Comparison of ENCODE assay signal across 24 cellular contexts in the genomic region with DNA sequence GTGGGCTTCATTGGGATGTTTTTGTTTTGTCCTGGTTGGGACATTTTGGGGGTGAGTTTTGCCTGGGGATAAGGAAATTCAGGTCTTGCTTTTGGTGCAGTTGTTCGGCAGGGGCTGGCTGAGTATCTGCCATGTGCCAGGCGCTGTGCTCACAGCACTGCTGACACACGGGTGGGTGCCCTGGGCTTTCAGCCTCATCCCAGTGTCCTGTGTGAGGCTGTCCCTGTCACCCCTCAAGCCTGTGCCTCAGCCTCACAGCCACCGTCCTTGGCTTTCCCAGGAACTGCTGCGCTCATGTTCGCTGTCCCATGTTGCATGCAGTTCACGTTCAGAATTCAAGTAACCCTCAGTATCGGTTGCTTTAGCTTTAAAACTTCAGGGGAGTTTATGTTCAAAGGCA. TPM values are rescaled to one million over a fixed set of nuclear protein-coding genes. Genes with fewer than 3 reads are reported as not detected.
DNase-seq lines count a peak whose midpoint lies in the region; ATAC-seq, FAIRE-seq and TF ChIP-seq lines count a peak whose summit lies in the region.
"Had no signal": no experiment of that assay in that cellular context is flagged by ENCODE, and none has a peak within 500 bp of the region (broad histone marks: within the 10 kb centered on the region; RNA-seq: fewer than 3 reads in every experiment).

No MANE protein-coding gene starts in this region.

- H3K27me3 ChIP-seq in CD4-positive, alpha-beta T cell (ENCODE audit: control insufficient read depth, insufficient read depth, low read length): no peaks in the 10 kb centered on the region
- H3K27me3 ChIP-seq in K562 (ENCODE audit: control insufficient read depth in 2 of 2, insufficient read depth in 2 of 2, low read length in 2 of 2) (no peaks in the 10 kb centered on the region), spleen (replicated peaks in 1 of 7) (no peaks in the 10 kb centered on the region), left ventricle myocardium inferior (ENCODE audit: low read depth) (no peaks in the 10 kb centered on the region)

- FAIRE-seq in GM12892 (lab: Jason Lieb, UNC): peak; percentile 65
- no peak for FAIRE-seq in K562 (lab: Jason Lieb, UNC)

- peaks cover 59% of the 10 kb centered on the region; the same call in 1 of the 3 replicates for H3K36me3 ChIP-seq in K562 (ENCODE audit: control insufficient read depth, insufficient read depth, low read length)
- H3K36me3 ChIP-seq in spleen: peaks cover 3 to 99% (median 59%) of the 10 kb centered on the region in 6 donors
- peaks cover 65% of the 10 kb centered on the region for H3K36me3 ChIP-seq in left ventricle myocardium inferior

- H3K4me1 Mint-ChIP-seq in CD4-positive, alpha-beta T cell (ENCODE audit: low read depth): no peaks in the 10 kb centered on the region

- TF ChIP-seq RAD21 in K562 (CRISPR knock-in tag; conservative IDR thresholded peaks at IDR 0.05 in 1 of 2, IDR thresholded peaks at IDR 0.05 in 1 of 2): no peak

- in situ Hi-C loops in K562 (cut with MboI): no loop called here

- no peak overlapping the region for H3K4me2 ChIP-seq in K562 (ENCODE audit: insufficient read depth, low read length)

- H2AFZ ChIP-seq in K562 (ENCODE audit: low read depth, low read length): no peak overlapping the region

- no peaks in the 10 kb centered on the region for H3K9me1 ChIP-seq in K562 (ENCODE audit: control insufficient read depth, insufficient read depth, low read length)

- H3K4me3 ChIP-seq in K562 (no peak overlapping the region), spleen (no peak overlapping the region), left ventricle myocardium inferior (no peak overlapping the region)
- H3K4me3 ChIP-seq: mucosa of descending colon, skin epidermis had no signal

- no peak for TF ChIP-seq POLR2A in GM12892 (IDR thresholded peaks at IDR 0.05; ENCODE audit: low read depth, low read length)
- no peak for TF ChIP-seq POLR2A in K562 (conservative IDR thresholded peaks at IDR 0.05)
- TF ChIP-seq POLR2A in spleen (IDR thresholded peaks at IDR 0.05): no peak

- H3K36me3 Mint-ChIP-seq in CD4-positive, alpha-beta T cell (ENCODE audit: low read depth): peaks cover 78% of the 10 kb centered on the region

- H3K27me3 Mint-ChIP-seq in CD4-positive, alpha-beta T cell: no peaks in the 10 kb centered on the region

- no peaks in the 10 kb centered on the region for H3K79me2 ChIP-seq in K562 (ENCODE audit: control insufficient read depth, insufficient read depth, low read length)

- no peaks in the 10 kb centered on the region for H3K9me3 ChIP-seq in CD4-positive, alpha-beta T cell (ENCODE audit: control insufficient read depth, low read length)
- H3K9me3 ChIP-seq in K562 (replicated peaks; ENCODE audit: control insufficient read depth, insufficient read depth, low read depth, low read length): no peaks in the 10 kb centered on the region
- H3K9me3 ChIP-seq in spleen: no peaks in the 10 kb centered on the region
- H3K9me3 ChIP-seq in left ventricle myocardium inferior (replicated peaks): no peaks in the 10 kb centered on the region
- H3K9me3 ChIP-seq: mucosa of descending colon had no signal

- no peak for ATAC-seq in CD4-positive, alpha-beta T cell (ENCODE audit: poor library complexity)
- ATAC-seq in K562: no peak
- ATAC-seq in omental fat pad (ENCODE audit: low FRiP score): no peak
- ATAC-seq: esophagus mucosa; mucosa of descending colon; SK-N-SH treated with all-trans-retinoic acid at 6 μM for 48 hours; stimulated activated naive CD8-positive, alpha-beta T cell treated with anti-CD3 and anti-CD28 coated beads, Interleukin-15, Interleukin-2, amounts not matched to agents 100 U/mL and 50 U/mL, for 24 hours had no signal

- no peak for TF ChIP-seq CTCF in CD4-positive, alpha-beta T cell (IDR thresholded peaks at IDR 0.05)
- TF ChIP-seq CTCF in K562 (IDR thresholded peaks at IDR 0.05 in 2 of 3, conservative IDR thresholded peaks at IDR 0.05 in 1 of 3; ENCODE audit: insufficient read depth in 2 of 3, low read depth in 1 of 3, low read length in 3 of 3): no peak
- TF ChIP-seq CTCF in spleen (IDR thresholded peaks at IDR 0.05 in 8 of 11, conservative IDR thresholded peaks at IDR 0.05 in 3 of 11): no peak
- no peak for TF ChIP-seq CTCF in left ventricle myocardium inferior (IDR thresholded peaks at IDR 0.05; ENCODE audit: borderline replicate concordance)
- no peak for TF ChIP-seq CTCF in omental fat pad (IDR thresholded peaks at IDR 0.05)

- TF ChIP-seq EP300 in K562 (IDR thresholded peaks at IDR 0.05; ENCODE audit: low read length): no peak

- no TSS peak for BruUV-seq in K562 (replicated peaks; lab: Mats Ljungman, UMichigan)

- H3K27ac ChIP-seq in CD4-positive, alpha-beta T cell (ENCODE audit: low read depth, low read length): no peak overlapping the region
- H3K27ac ChIP-seq in K562 (ENCODE audit: extremely low read depth, low read depth, low read length) (no peak overlapping the region), spleen (peak overlapping the region in 6 of 8 donors; percentile 3 to 78 (median 73)), left ventricle myocardium inferior (replicated peaks) (no peak overlapping the region)
- H3K27ac ChIP-seq: VCaP had no signal

- H3K4me3 Mint-ChIP-seq in CD4-positive, alpha-beta T cell: no peak overlapping the region
- H3K4me3 Mint-ChIP-seq: activated naive CD4-positive, alpha-beta T cell treated with anti-CD3 and anti-CD28 coated beads for 36 hours; T-helper 2 cell treated with Interferon-gamma antibody and Interleukin-4, amounts not matched to agents 5 μg/mL and 100 μg/mL, for 36 hours had no signal

- intact Hi-C loops in CD4-positive, alpha-beta T cell (cut with DNase I, micrococcal nuclease): no loop called here
- intact Hi-C loops in K562 (cut with micrococcal nuclease) (no loop called here), spleen (cut with DNase I; ENCODE audit: low total_unique reads) (no loop called here), left ventricle myocardium inferior (cut with micrococcal nuclease) (no loop called here)

- 0 out of 4 replicates have a peak overlapping the region, but pooled peaks of 1 of the 2 experiments have one; percentile 36 for H3K9ac ChIP-seq in K562 (ENCODE audit: insufficient read depth in 1 of 2, low read depth in 2 of 2, low read length in 2 of 2)

- no peaks in the 10 kb centered on the region for H4K20me1 ChIP-seq in K562 (replicated peaks; ENCODE audit: control insufficient read depth, insufficient read depth, low read length)

- peaks cover 0 to 3% of the 10 kb centered on the region in 2 experiments; a peak in 1 of 5 replicates for H3K4me1 ChIP-seq in K562 (replicated peaks in 1 of 2; ENCODE audit: control insufficient read depth in 2 of 2, insufficient read depth in 2 of 2, low read length in 2 of 2)
- H3K4me1 ChIP-seq in spleen: peaks cover 24 to 98% (median 52%) of the 10 kb centered on the region in 6 donors
- peaks cover 46% of the 10 kb centered on the region for H3K4me1 ChIP-seq in left ventricle myocardium inferior

- CTCF ChIA-PET in CD4-positive, alpha-beta T cell (lab: Charles Lee): interaction anchor here (0.7 kb wide), 1 partner anchor 70 kb away, joined by 5 read pairs; no protein-coding TSS in a partner anchor
- CTCF ChIA-PET in K562 (lab: Yijun Ruan, JAX; ENCODE audit: low intra/inter-chr PET ratio): no interaction called here

- H3K27ac Mint-ChIP-seq in CD4-positive, alpha-beta T cell: peak overlapping the region; percentile 24
- H3K27ac Mint-ChIP-seq: activated naive CD4-positive, alpha-beta T cell treated with anti-CD3 and anti-CD28 coated beads for 36 hours; T-helper 2 cell treated with Interferon-gamma antibody and Interleukin-4, amounts not matched to agents 5 μg/mL and 100 μg/mL, for 36 hours had no signal

- 93% methylated on average over 8 of the region's 8 CpGs for WGBS in K562 (ENCODE audit: insufficient coverage, low coverage, missing lambda C conversion rate)
- 86 to 94% (median 90%) methylated on average over 8 of the region's 8 CpGs for WGBS in spleen, 5 donors

- no peak for DNase-seq in CD4-positive, alpha-beta T cell
- no peak for DNase-seq in GM12892 (ENCODE audit: insufficient read length)
- DNase-seq in K562 (ENCODE audit: extremely low read depth in 1 of 4, low spot score in 3 of 4): no peak
- no peak for DNase-seq in spleen
- DNase-seq in left ventricle myocardium inferior: no peak
- DNase-seq in kidney tubule cell (ENCODE audit: low spot score): no peak
- DNase-seq in omental fat pad (ENCODE audit: low spot score): no peak
- DNase-seq: activated CD4-positive, alpha-beta T cell treated with anti-CD3 and anti-CD28 coated beads, Interleukin-2, amount 50 U/mL, for 48 hours; activated naive CD4-positive, alpha-beta T cell treated with anti-CD3 and anti-CD28 coated beads for 36 hours; Calu3; effector CD8-positive, alpha-beta T cell; foreskin melanocyte; H7; hippocampal formation; mucosa of descending colon; NCI-H1436; NCI-H524; stimulated activated CD4-positive, alpha-beta T cell treated with anti-CD3 and anti-CD28 coated beads, Interleukin-2, amount 100 ng/mL, for 48 hours; stimulated activated naive CD8-positive, alpha-beta T cell treated with anti-CD3 and anti-CD28 coated beads, Interleukin-15, Interleukin-2, amounts not matched to agents 100 U/mL and 50 U/mL, for 24 hours had no signal

- H3K9me3 Mint-ChIP-seq in CD4-positive, alpha-beta T cell: no peaks in the 10 kb centered on the region
- H3K9me3 Mint-ChIP-seq: activated naive CD4-positive, alpha-beta T cell treated with anti-CD3 and anti-CD28 coated beads for 36 hours; T-helper 2 cell treated with Interferon-gamma antibody and Interleukin-4, amounts not matched to agents 5 μg/mL and 100 μg/mL, for 36 hours had no signal

- POLR2A ChIA-PET in CD4-positive, alpha-beta T cell (lab: Charles Lee): no interaction called here
- POLR2A ChIA-PET in K562 (lab: Yijun Ruan, JAX): interaction anchor here (0.6 to 1.2 kb wide), 2 partner anchors 11 to 271 kb away, joined by 3 read pairs; no protein-coding TSS in a partner anchor

RNA-seq across cellular contexts. Expression of gene XRCC3, which starts 24.9 kb away (rescaled TPM):
- 1 to 10 TPM; 4.6 to 4.8 TPM for total RNA-seq in CD4-positive, alpha-beta T cell
- polyA plus RNA-seq in GM12892 (2012; ENCODE audit: missing spikeins): 18.3 TPM
- 101 and 113 TPM in 2 replicates for total RNA-seq in K562 (2011; cell fraction: chromatin; rRNA removed; ENCODE audit: low replicate concordance)
- total RNA-seq in K562 (2011; cell fraction: nucleolus; rRNA removed): 61.2 and 62.1 TPM in 2 replicates
- 38.5 and 51.0 TPM in 2 replicates for total RNA-seq in K562 (2011; cell fraction: nucleoplasm; rRNA removed)
- total RNA-seq in K562 (2014; rRNA removed) (46.1 and 54.1 TPM in 2 replicates), K562 (2014; rRNA removed; fragmentation: Illumina TruSeq; extraction: Trizol) (30.2 TPM in 2 replicates), K562 (2015; rRNA removed; fragmentation: Illumina TruSeq; extraction: Trizol) (25.7 and 30.3 TPM in 2 replicates), K562 (2021) (38.2 and 41.3 TPM in 2 replicates), spleen (10 to 100 TPM in 6 of 7 donors, 1 to 10 TPM in 1; 9.5 to 20.4 (median 16.7) TPM), left ventricle myocardium inferior (4.1 TPM), omental fat pad (1 to 10 TPM; 2.7 to 8.2 (median 4.0) TPM)
- polyA plus RNA-seq in K562 (2011; rRNA removed) (19.0 and 24.3 TPM in 2 replicates), K562 (2014; fragmentation: Illumina TruSeq; extraction: Trizol) (44.5 and 59.3 TPM in 2 replicates), K562 (2014; fragmentation: Nextera tagmentation; extraction: Ambion mirVana) (under 1 TPM; 0.34 to 0.38 TPM), K562 (2014; rRNA removed) (39.9 and 44.1 TPM in 2 replicates), spleen (10 to 100 TPM in 2 of 3 donors, 1 to 10 TPM in 1; 5.9 to 17.6 (median 11.8) TPM)
- 25.1 and 35.1 TPM in 2 replicates for polyA plus RNA-seq in K562 (2011; cell fraction: cytosol; rRNA removed)
- polyA plus RNA-seq in K562 (2011; cell fraction: nucleus; rRNA removed): 39.2 and 66.6 TPM in 2 replicates
- polyA plus RNA-seq in K562 (2012): 27.2 and 37.1 TPM in 2 replicates
- polyA minus RNA-seq in K562 (2011; rRNA and poly(A)+ RNA removed): 15.4 and 24.3 TPM in 2 replicates
- 17.7 and 17.8 TPM in 2 replicates for polyA minus RNA-seq in K562 (2011; cell fraction: cytosol; rRNA and poly(A)+ RNA removed)
- polyA minus RNA-seq in K562 (2011; cell fraction: nucleus; rRNA and poly(A)+ RNA removed): 19.2 and 19.5 TPM in 2 replicates

RNA-seq across cellular contexts. Expression of gene ZFYVE21, which starts 25.3 kb away (rescaled TPM):
- 1 to 10 TPM; 2.6 to 3.0 TPM for total RNA-seq in CD4-positive, alpha-beta T cell
- 14.1 TPM for polyA plus RNA-seq in GM12892 (2012; ENCODE audit: missing spikeins)
- total RNA-seq in K562 (2011; cell fraction: chromatin; rRNA removed; ENCODE audit: low replicate concordance): 79.0 and 151 TPM in 2 replicates
- total RNA-seq in K562 (2011; cell fraction: nucleolus; rRNA removed): 69.2 and 87.8 TPM in 2 replicates
- 66.9 and 68.4 TPM in 2 replicates for total RNA-seq in K562 (2011; cell fraction: nucleoplasm; rRNA removed)
- total RNA-seq in K562 (2014; rRNA removed) (16.3 and 21.1 TPM in 2 replicates), K562 (2014; rRNA removed; fragmentation: Illumina TruSeq; extraction: Trizol) (9.9 and 11.8 TPM in 2 replicates), K562 (2015; rRNA removed; fragmentation: Illumina TruSeq; extraction: Trizol) (15.0 and 15.6 TPM in 2 replicates), K562 (2021) (17.1 and 18.0 TPM in 2 replicates), spleen (10 to 100 TPM; 31.8 to 71.1 (median 47.8) TPM), left ventricle myocardium inferior (50.5 TPM), omental fat pad (100 to 1,000 TPM in 2 of 4 donors, 10 to 100 TPM in 2; 66.1 to 145 (median 97.1) TPM)
- polyA plus RNA-seq in K562 (2011; rRNA removed) (23.1 and 24.3 TPM in 2 replicates), K562 (2014; fragmentation: Illumina TruSeq; extraction: Trizol) (11.9 and 14.4 TPM in 2 replicates), K562 (2014; fragmentation: Nextera tagmentation; extraction: Ambion mirVana) (1 to 10 TPM in 1 of 2 experiments, under 1 TPM in 1; 0.90 to 2.8 TPM), K562 (2014; rRNA removed) (23.1 and 25.5 TPM in 2 replicates), spleen (10 to 100 TPM; 21.8 to 51.8 (median 24.2) TPM)
- polyA plus RNA-seq in K562 (2011; cell fraction: cytosol; rRNA removed): 27.7 and 35.5 TPM in 2 replicates
- polyA plus RNA-seq in K562 (2011; cell fraction: nucleus; rRNA removed): 44.1 and 51.8 TPM in 2 replicates
- polyA plus RNA-seq in K562 (2012): 15.8 and 16.8 TPM in 2 replicates
- 9.3 and 9.5 TPM in 2 replicates for polyA minus RNA-seq in K562 (2011; rRNA and poly(A)+ RNA removed)
- polyA minus RNA-seq in K562 (2011; cell fraction: cytosol; rRNA and poly(A)+ RNA removed): 17.4 and 20.7 TPM in 2 replicates
- polyA minus RNA-seq in K562 (2011; cell fraction: nucleus; rRNA and poly(A)+ RNA removed): 16.2 and 17.8 TPM in 2 replicates

Comparison
In these comparisons a context has a peak if more than half of its experiments do, and no peak if none do; other contexts are left out.
1. H3K27ac ChIP-seq: peak in spleen (6 of 8); none in CD4-positive, alpha-beta T cell (single experiment), K562 (single experiment) and left ventricle myocardium inferior (single experiment).